ENCODE assay signal across 13 cellular contexts in genomic region chr4:121594796-121595526, GRCh38.
DNase-seq lines count a peak whose midpoint lies in the region; ATAC-seq, FAIRE-seq and TF ChIP-seq lines count a peak whose summit lies in the region.
"Had no signal": no experiment of that assay in that cellular context is flagged by ENCODE, and none has a peak within 500 bp of the region (broad histone marks: within the 10 kb centered on the region; RNA-seq: fewer than 3 reads in every experiment).

No MANE protein-coding gene starts in this region.

- no peaks in the 10 kb centered on the region for H3K36me3 Mint-ChIP-seq in astrocyte (ENCODE audit: low read depth, unreplicated experiment)
- H3K36me3 Mint-ChIP-seq in naive thymus-derived CD4-positive, alpha-beta T cell = no peaks in the 10 kb centered on the region

- H3K36me3 ChIP-seq in astrocyte (ENCODE audit: insufficient read depth, low read length) (no peaks in the 10 kb centered on the region), osteoblast (ENCODE audit: insufficient read depth, low read length) (no peaks in the 10 kb centered on the region)
- no peaks in the 10 kb centered on the region for H3K36me3 ChIP-seq in naive thymus-derived CD4-positive, alpha-beta T cell (ENCODE audit: control insufficient read depth in 2 of 3, insufficient read depth in 3 of 3, low read length in 3 of 3)
- H3K36me3 ChIP-seq: WERI-Rb-1 had no signal

- H3K4me2 ChIP-seq in astrocyte (ENCODE audit: low read length) (peak overlapping the region; percentile 2), osteoblast (ENCODE audit: insufficient read depth, low read length) (no peak overlapping the region)

- no peaks in the 10 kb centered on the region for H3K27me3 Mint-ChIP-seq in astrocyte (ENCODE audit: low read depth, unreplicated experiment)
- H3K27me3 Mint-ChIP-seq in naive thymus-derived CD4-positive, alpha-beta T cell = peaks cover 0 to 17% (median 13%) of the 10 kb centered on the region in 5 donors

- no peak overlapping the region for H2AFZ ChIP-seq in astrocyte (ENCODE audit: low read depth, low read length)
- no peak overlapping the region for H2AFZ ChIP-seq in osteoblast (ENCODE audit: low read length)

- no peak overlapping the region for H3K27ac ChIP-seq in astrocyte (ENCODE audit: low read depth, low read length)
- H3K27ac ChIP-seq in osteoblast (ENCODE audit: low read depth, low read length) = no peak overlapping the region
- H3K27ac ChIP-seq in naive thymus-derived CD4-positive, alpha-beta T cell (ENCODE audit: low read depth, low read length) = no peak overlapping the region
- H3K27ac ChIP-seq: WERI-Rb-1 had no signal

- ATAC-seq in naive thymus-derived CD4-positive, alpha-beta T cell = no peak
- no peak for ATAC-seq in GM19035 (IDR thresholded peaks at IDR 0.05; ENCODE audit: unreplicated experiment)

- H3K9me3 ChIP-seq in astrocyte (ENCODE audit: insufficient read depth, low read depth, low read length) = no peaks in the 10 kb centered on the region
- no peaks in the 10 kb centered on the region for H3K9me3 ChIP-seq in osteoblast (ENCODE audit: low read depth, low read length)
- no peaks in the 10 kb centered on the region for H3K9me3 ChIP-seq in naive thymus-derived CD4-positive, alpha-beta T cell (ENCODE audit: control insufficient read depth in 2 of 3, low read length in 3 of 3)

- POLR2A ChIA-PET in naive thymus-derived CD4-positive, alpha-beta T cell (lab: Charles Lee) = no interaction called here

- no peaks in the 10 kb centered on the region for H3K9me3 Mint-ChIP-seq in astrocyte (ENCODE audit: unreplicated experiment)
- peaks cover 0 to 2% (median 0%) of the 10 kb centered on the region in 11 donors for H3K9me3 Mint-ChIP-seq in naive thymus-derived CD4-positive, alpha-beta T cell

- H3K27me3 ChIP-seq in astrocyte (ENCODE audit: insufficient read depth, low read length) (no peaks in the 10 kb centered on the region), osteoblast (ENCODE audit: insufficient read depth, low read length) (no peaks in the 10 kb centered on the region)
- no peaks in the 10 kb centered on the region for H3K27me3 ChIP-seq in naive thymus-derived CD4-positive, alpha-beta T cell (ENCODE audit: control insufficient read depth in 2 of 2, insufficient read depth in 2 of 2, low read length in 2 of 2)

- TF ChIP-seq CTCF in astrocyte (IDR thresholded peaks at IDR 0.05; ENCODE audit: insufficient read depth, low read depth, low read length) (no peak), osteoblast (IDR thresholded peaks at IDR 0.05; ENCODE audit: extremely low read depth, low read depth, low read length) (no peak)

- no peak overlapping the region for H3K4me3 ChIP-seq in astrocyte (ENCODE audit: insufficient read depth, low read depth, low read length)
- no peak overlapping the region for H3K4me3 ChIP-seq in osteoblast (ENCODE audit: insufficient read depth, low read length)
- H3K4me3 ChIP-seq in naive thymus-derived CD4-positive, alpha-beta T cell (ENCODE audit: low read length) = no peak overlapping the region

- no peak overlapping the region for H3K27ac Mint-ChIP-seq in astrocyte (ENCODE audit: unreplicated experiment)
- no peak overlapping the region for H3K27ac Mint-ChIP-seq in naive thymus-derived CD4-positive, alpha-beta T cell
- H3K27ac Mint-ChIP-seq: nephron had no signal

- no peak overlapping the region for H3K4me3 Mint-ChIP-seq in astrocyte (ENCODE audit: unreplicated experiment)
- H3K4me3 Mint-ChIP-seq in naive thymus-derived CD4-positive, alpha-beta T cell = no peak overlapping the region
- H3K4me3 Mint-ChIP-seq: nephron had no signal

- no peak overlapping the region for H3K9ac ChIP-seq in astrocyte (ENCODE audit: low read length)

- H3K4me1 ChIP-seq in astrocyte (ENCODE audit: insufficient read depth, low read length) (no peaks in the 10 kb centered on the region), osteoblast (ENCODE audit: insufficient read depth, low read length) (peaks cover 9% of the 10 kb centered on the region)
- no peaks in the 10 kb centered on the region for H3K4me1 ChIP-seq in naive thymus-derived CD4-positive, alpha-beta T cell (ENCODE audit: control insufficient read depth in 2 of 2, insufficient read depth in 2 of 2, low read length in 2 of 2)

- H3K4me1 Mint-ChIP-seq in astrocyte (ENCODE audit: low read depth, unreplicated experiment) = peaks cover 19% of the 10 kb centered on the region
- H3K4me1 Mint-ChIP-seq in naive thymus-derived CD4-positive, alpha-beta T cell = no peaks in the 10 kb centered on the region
- H3K4me1 Mint-ChIP-seq: nephron had no signal

- DNase-seq in EH (ENCODE audit: low read depth) (peak; percentile 60), astrocyte (ENCODE audit: low read depth) (peak; percentile 56), globus pallidus (ENCODE audit: low spot score) (peak; percentile 1), osteoblast (ENCODE audit: insufficient read length, low spot score, missing footprints) (peak; percentile 52), SW480 (ENCODE audit: low spot score) (no peak), activated gamma-delta T cell treated with Interleukin-2 at 50 U/mL for 16 hours (no peak)
- DNase-seq in naive thymus-derived CD4-positive, alpha-beta T cell = no peak
- DNase-seq: cerebellar nuclear complex; NCI-H2081 treated with DMSO at 0.1 percent for 48 hours; stimulated activated naive CD4-positive, alpha-beta T cell; WERI-Rb-1 had no signal

- intact Hi-C loops in naive thymus-derived CD4-positive, alpha-beta T cell (cut with micrococcal nuclease) = no loop called here

- no peak for FAIRE-seq in astrocyte (lab: Jason Lieb, UNC)

- CTCF ChIA-PET in naive thymus-derived CD4-positive, alpha-beta T cell (lab: Charles Lee) = no interaction called here

- no peaks in the 10 kb centered on the region for H3K79me2 ChIP-seq in astrocyte (ENCODE audit: insufficient read depth, low read length)
- H3K79me2 ChIP-seq in osteoblast (ENCODE audit: insufficient read depth, low read length) = no peaks in the 10 kb centered on the region

- H4K20me1 ChIP-seq in astrocyte (ENCODE audit: insufficient read depth, low read length) (no peaks in the 10 kb centered on the region), osteoblast (ENCODE audit: insufficient read depth, low read length) (no peaks in the 10 kb centered on the region)

Comparison
In these comparisons a context has a peak if more than half of its experiments do, and no peak if none do; other contexts are left out.
1. DNase-seq: peak in EH (single experiment), astrocyte (single experiment), globus pallidus (single experiment) and osteoblast (single experiment); none in SW480 (single experiment), naive thymus-derived CD4-positive, alpha-beta T cell (0 of 9) and activated gamma-delta T cell treated with Interleukin-2 at 50 U/mL for 16 hours (single experiment).